ENCODE assay signal across 1 cellular context in genomic region chr11:115221461-115222069, GRCh38.
TF ChIP-seq lines count a peak whose summit lies in the region.

No MANE protein-coding gene starts in this region.

TF ChIP-seq in HepG2, 621 proteins besides CTCF, POLR2A, EP300 and RAD21:
- TF ChIP-seq ZNF839 (CRISPR knock-in tag; IDR thresholded peaks at IDR 0.05; ENCODE audit: borderline replicate concordance), result no peak
- TF ChIP-seq ZKSCAN8 (CRISPR knock-in tag; IDR thresholded peaks at IDR 0.05; ENCODE audit: borderline replicate concordance), result no peak
- no peak for TF ChIP-seq ZNF816 (CRISPR knock-in tag; IDR thresholded peaks at IDR 0.05; ENCODE audit: borderline replicate concordance)
- TF ChIP-seq THRA (CRISPR knock-in tag; IDR thresholded peaks at IDR 0.05; ENCODE audit: borderline replicate concordance), result no peak
- no peak for TF ChIP-seq ELF3 (CRISPR knock-in tag; IDR thresholded peaks at IDR 0.05)
- TF ChIP-seq BATF2 (CRISPR knock-in tag; IDR thresholded peaks at IDR 0.05), result no peak
- TF ChIP-seq GRHL1 (CRISPR knock-in tag; conservative IDR thresholded peaks at IDR 0.05), result no peak
